11 cellular contexts compared by ENCODE assay signal in genomic region chr9:128556915-128557634, GRCh38. TPM values are rescaled to one million over a fixed set of nuclear protein-coding genes. Genes with fewer than 3 reads are reported as not detected.
DNase-seq lines count a peak whose midpoint lies in the region; ATAC-seq, FAIRE-seq and TF ChIP-seq lines count a peak whose summit lies in the region.
"Had no signal": no experiment of that assay in that cellular context is flagged by ENCODE, and none has a peak within 500 bp of the region (broad histone marks: within the 10 kb centered on the region; RNA-seq: fewer than 3 reads in every experiment).

No MANE protein-coding gene starts in this region.

- H3K9me2 ChIP-seq in Loucy (replicated peaks; ENCODE audit: low read depth, low read length), result no peaks in the 10 kb centered on the region

- peak overlapping the region in 7 of 8 donors; percentile 5 to 85 (median 52) for H3K27ac Mint-ChIP-seq in CD8-positive, alpha-beta memory T cell
- no peak overlapping the region for H3K27ac Mint-ChIP-seq in endodermal cell
- no peak overlapping the region for H3K27ac Mint-ChIP-seq in neural crest cell (ENCODE audit: unreplicated experiment)

- intact Hi-C loops in pancreas (cut with DNase I), result no loop called here

- H3K4me3 ChIP-seq in CD8-positive, alpha-beta memory T cell (ENCODE audit: low read length), result no peak overlapping the region
- H3K4me3 ChIP-seq in Loucy (ENCODE audit: low read length, poor library complexity, severe bottlenecking) (no peak overlapping the region), endodermal cell (ENCODE audit: low read length) (peak overlapping the region; percentile 96), pancreas (no peak overlapping the region)

- no peaks in the 10 kb centered on the region for H3K9me3 ChIP-seq in CD8-positive, alpha-beta memory T cell (ENCODE audit: low read length)
- H3K9me3 ChIP-seq in Loucy (ENCODE audit: insufficient read depth, low read depth, low read length), result no peaks in the 10 kb centered on the region
- H3K9me3 ChIP-seq in endodermal cell (ENCODE audit: control insufficient read depth, low read length), result no peaks in the 10 kb centered on the region
- H3K9me3 ChIP-seq in pancreas, result no peaks in the 10 kb centered on the region

- DNase-seq in CD8-positive, alpha-beta memory T cell, result no peak
- DNase-seq in endodermal cell, result no peak
- no peak for DNase-seq in neural crest cell (ENCODE audit: low read depth, low spot score)
- no peak for DNase-seq in pancreas
- no peak for DNase-seq in HTR-8/SVneo (ENCODE audit: insufficient read length, low spot score)
- DNase-seq in GM20000 (ENCODE audit: low spot score), result no peak
- DNase-seq: midbrain, NCI-H446, substantia nigra had no signal

- no peak for FAIRE-seq in pancreas (lab: Jason Lieb, UNC)
- FAIRE-seq in HTR-8/SVneo (lab: Jason Lieb, UNC), result no peak

- POLR2A ChIA-PET in CD8-positive, alpha-beta memory T cell (lab: Charles Lee), result interaction anchor here (1.2 kb wide), 1 partner anchor 62 kb away, joined by 6 read pairs; no protein-coding TSS in a partner anchor

- no peaks in the 10 kb centered on the region for H3K9me3 Mint-ChIP-seq in CD8-positive, alpha-beta memory T cell
- H3K9me3 Mint-ChIP-seq in endodermal cell, result no peaks in the 10 kb centered on the region
- no peaks in the 10 kb centered on the region for H3K9me3 Mint-ChIP-seq in neural crest cell

- H3K27ac ChIP-seq in CD8-positive, alpha-beta memory T cell (ENCODE audit: low read depth, low read length), result no peak overlapping the region
- H3K27ac ChIP-seq in endodermal cell (ENCODE audit: low read depth, low read length) (no peak overlapping the region), pancreas (no peak overlapping the region)

- peak overlapping the region; percentile 84 for H3K4me2 ChIP-seq in Loucy (ENCODE audit: low read depth, low read length, poor library complexity, severe bottlenecking)

- peaks cover 62% of the 10 kb centered on the region for H3K79me2 ChIP-seq in Loucy (ENCODE audit: insufficient read depth, low read length)

- no peaks in the 10 kb centered on the region for H3K27me3 ChIP-seq in CD8-positive, alpha-beta memory T cell (ENCODE audit: insufficient read depth, low read length, poor library complexity, severe bottlenecking)
- H3K27me3 ChIP-seq in Loucy (ENCODE audit: insufficient read depth, low read length, poor library complexity, severe bottlenecking) (no peaks in the 10 kb centered on the region), endodermal cell (ENCODE audit: control insufficient read depth, insufficient read depth, low read length, poor library complexity, severe bottlenecking) (no peaks in the 10 kb centered on the region), pancreas (no peaks in the 10 kb centered on the region)

- H3F3A ChIP-seq in Loucy (ENCODE audit: low read depth), result peaks cover 11% of the 10 kb centered on the region

- peaks cover 21 to 40% (median 29%) of the 10 kb centered on the region in 3 donors for H3K4me1 Mint-ChIP-seq in CD8-positive, alpha-beta memory T cell
- H3K4me1 Mint-ChIP-seq in endodermal cell, result peaks cover 15% of the 10 kb centered on the region
- peaks cover 28% of the 10 kb centered on the region for H3K4me1 Mint-ChIP-seq in neural crest cell

- CTCF ChIA-PET in CD8-positive, alpha-beta memory T cell (lab: Charles Lee), result interaction anchor here (1.8 kb wide), 1 partner anchor 14 kb away, joined by 4 read pairs; no protein-coding TSS in a partner anchor

- H3K36me3 ChIP-seq in CD8-positive, alpha-beta memory T cell (ENCODE audit: insufficient read depth, low read length), result no peaks in the 10 kb centered on the region
- H3K36me3 ChIP-seq in Loucy (ENCODE audit: insufficient read depth, low read length) (no peaks in the 10 kb centered on the region), endodermal cell (ENCODE audit: control insufficient read depth, insufficient read depth, low read length) (peaks cover 19% of the 10 kb centered on the region), pancreas (no peaks in the 10 kb centered on the region)

- H3K9ac ChIP-seq in Loucy (ENCODE audit: low read depth, low read length, poor library complexity, severe bottlenecking), result no peak overlapping the region
- H3K9ac ChIP-seq in endodermal cell (ENCODE audit: extremely low read depth, low read length, poor library complexity, severe bottlenecking), result no peak overlapping the region

- no peaks in the 10 kb centered on the region for H3K27me3 Mint-ChIP-seq in CD8-positive, alpha-beta memory T cell
- no peaks in the 10 kb centered on the region for H3K27me3 Mint-ChIP-seq in endodermal cell (ENCODE audit: insufficient read depth)
- no peaks in the 10 kb centered on the region for H3K27me3 Mint-ChIP-seq in neural crest cell (ENCODE audit: low read depth)

- ATAC-seq in pancreas (no peak), GM18907 (IDR thresholded peaks at IDR 0.05; ENCODE audit: unreplicated experiment) (no peak)

- peaks cover 0 to 10% (median 0%) of the 10 kb centered on the region in 3 donors for H3K36me3 Mint-ChIP-seq in CD8-positive, alpha-beta memory T cell
- H3K36me3 Mint-ChIP-seq in endodermal cell (ENCODE audit: low read depth) (peaks cover 7% of the 10 kb centered on the region), neural crest cell (ENCODE audit: low read depth) (no peaks in the 10 kb centered on the region)

- peak overlapping the region in 6 of 7 donors; percentile 13 to 70 (median 60) for H3K4me3 Mint-ChIP-seq in CD8-positive, alpha-beta memory T cell
- H3K4me3 Mint-ChIP-seq in endodermal cell (no peak overlapping the region), neural crest cell (peak overlapping the region; percentile 66)

- peaks cover 61% of the 10 kb centered on the region for H3K4me1 ChIP-seq in CD8-positive, alpha-beta memory T cell (ENCODE audit: insufficient read depth, low read length)
- H3K4me1 ChIP-seq in Loucy (ENCODE audit: insufficient read depth, low read length, poor library complexity, severe bottlenecking) (peaks cover 55% of the 10 kb centered on the region), endodermal cell (ENCODE audit: control insufficient read depth, insufficient read depth, low read length) (peaks cover 13% of the 10 kb centered on the region), pancreas (peaks cover 23 to 37% (median 31%) of the 10 kb centered on the region in 3 donors)

- TF ChIP-seq CTCF in Loucy (conservative IDR thresholded peaks at IDR 0.05; ENCODE audit: low read length) (no peak), endodermal cell (conservative IDR thresholded peaks at IDR 0.05) (no peak), neural crest cell (conservative IDR thresholded peaks at IDR 0.05) (no peak), pancreas (IDR thresholded peaks at IDR 0.05) (no peak), GM20000 (IDR thresholded peaks at IDR 0.05; ENCODE audit: extremely low read depth, missing control alignments) (no peak)

- no peak overlapping the region for H2AFZ ChIP-seq in Loucy (ENCODE audit: low read length)

- 85 to 98% methylated on average over 2 to 5 of the region's 5 CpGs for WGBS in endodermal cell (ENCODE audit: insufficient coverage in 1 of 2, insufficient read length in 1 of 2), 2 experiments
- WGBS in pancreas, 2 donors, result 56 to 64% methylated on average over 5 of the region's 5 CpGs

- H4K20me1 ChIP-seq in Loucy (ENCODE audit: insufficient read depth, low read length, poor library complexity, severe bottlenecking), result peaks cover 34% of the 10 kb centered on the region

RNA-seq across cellular contexts. Expression of gene SPTAN1, which starts 4.7 kb away (rescaled TPM):
- 100 to 1,000 TPM; 195 to 203 TPM for total RNA-seq in CD8-positive, alpha-beta memory T cell
- polyA plus RNA-seq in CD8-positive, alpha-beta memory T cell, result 132 TPM
- 100 to 1,000 TPM; 309 to 319 TPM for total RNA-seq in endodermal cell
- polyA plus RNA-seq in endodermal cell (2013, experiment 1 of 2), result 190 TPM
- 174 TPM for polyA plus RNA-seq in endodermal cell (2013, experiment 2 of 2)
- total RNA-seq in neural crest cell, result 280 and 289 TPM in 2 replicates
- 100 to 1,000 TPM in 2 of 6 donors, 10 to 100 TPM in 4; 58.6 to 155 (median 77.1) TPM for total RNA-seq in pancreas
- polyA plus RNA-seq in pancreas, result 100 to 1,000 TPM; 123 to 143 TPM

RNA-seq across cellular contexts. Expression of gene GLE1, which starts 52.6 kb away (rescaled TPM):
- 10 to 100 TPM; 48.7 to 51.9 TPM for total RNA-seq in CD8-positive, alpha-beta memory T cell
- polyA plus RNA-seq in CD8-positive, alpha-beta memory T cell, result 35.1 TPM
- total RNA-seq in endodermal cell, result 10 to 100 TPM; 14.7 to 16.6 TPM
- polyA plus RNA-seq in endodermal cell (2013, experiment 1 of 2), result 15.9 TPM
- polyA plus RNA-seq in endodermal cell (2013, experiment 2 of 2), result 17.1 TPM
- 25.8 and 28.0 TPM in 2 replicates for total RNA-seq in neural crest cell
- total RNA-seq in pancreas, result 10 to 100 TPM in 1 of 6 donors, 1 to 10 TPM in 5; 4.8 to 11.1 (median 8.0) TPM
- 10 to 100 TPM in 1 of 2 donors, 1 to 10 TPM in 1; 5.1 to 11.2 TPM for polyA plus RNA-seq in pancreas

Comparison
In these comparisons a context has a peak if more than half of its experiments do, and no peak if none do; other contexts are left out.
1. H3K27ac Mint-ChIP-seq: peak in CD8-positive, alpha-beta memory T cell (7 of 8); none in endodermal cell (single experiment) and neural crest cell (single experiment).